ENCODE assay signal across 15 cellular contexts in genomic region chr2:19255481-19255880, GRCh38.
"Had no signal": no experiment of that assay in that cellular context is flagged by ENCODE, and none has a peak within 500 bp of the region (broad histone marks: within the 10 kb centered on the region; RNA-seq: fewer than 3 reads in every experiment).

No MANE protein-coding gene starts in this region.

- H3K27ac ChIP-seq: left ventricle myocardium inferior, parathyroid adenoma, right atrium auricular region, tibial nerve had no signal

- H3K36me3 ChIP-seq: left ventricle myocardium inferior, right atrium auricular region, tibial nerve had no signal

- H3K9ac ChIP-seq: parathyroid adenoma had no signal

- H3K4me3 ChIP-seq: left ventricle myocardium inferior, right atrium auricular region, tibial nerve had no signal

- H3K79me2 ChIP-seq: parathyroid adenoma had no signal

- H3K4me1 ChIP-seq: left ventricle myocardium inferior, parathyroid adenoma, tibial nerve had no signal

- DNase-seq: activated B cell treated with CpG ODN at 0.5 μM for 24 hours; activated CD4-positive, alpha-beta T cell treated with anti-CD3 and anti-CD28 coated beads, Interleukin-2, amount 10 ng/mL, durations not matched to agents 24 days and 14 days; activated CD8-positive, alpha-beta memory T cell treated with anti-CD3 and anti-CD28 coated beads for 24 hours; activated naive CD4-positive, alpha-beta T cell treated with anti-CD3 and anti-CD28 coated beads, Interleukin-2, amount 10 ng/mL, durations not matched to agents 7 days and 5 days; central memory CD4-positive, alpha-beta T cell; cortex of kidney; effector memory CD8-positive, alpha-beta T cell; erythroblast; left ventricle myocardium inferior; small intestine; T-helper 17 cell had no signal

- H3K4me1 Mint-ChIP-seq: activated B cell treated with CpG ODN at 0.5 μM for 24 hours; activated CD4-positive, alpha-beta T cell treated with anti-CD3 and anti-CD28 coated beads, Interleukin-2, amount 10 ng/mL, durations not matched to agents 24 days and 14 days; activated naive CD4-positive, alpha-beta T cell treated with anti-CD3 and anti-CD28 coated beads, Interleukin-2, amount 10 ng/mL, durations not matched to agents 7 days and 5 days; T-helper 17 cell had no signal

- H3K9me3 ChIP-seq: left ventricle myocardium inferior, tibial nerve had no signal

- ATAC-seq: effector memory CD8-positive, alpha-beta T cell; T-helper 17 cell had no signal

- H3K4me3 Mint-ChIP-seq: activated B cell treated with CpG ODN at 0.5 μM for 24 hours; activated CD4-positive, alpha-beta T cell treated with anti-CD3 and anti-CD28 coated beads, Interleukin-2, amount 10 ng/mL, durations not matched to agents 24 days and 14 days; activated naive CD4-positive, alpha-beta T cell treated with anti-CD3 and anti-CD28 coated beads, Interleukin-2, amount 10 ng/mL, durations not matched to agents 7 days and 5 days; effector memory CD8-positive, alpha-beta T cell; T-helper 17 cell had no signal

- H3K9me3 Mint-ChIP-seq: activated CD4-positive, alpha-beta T cell treated with anti-CD3 and anti-CD28 coated beads, Interleukin-2, amount 10 ng/mL, durations not matched to agents 24 days and 14 days; activated naive CD4-positive, alpha-beta T cell treated with anti-CD3 and anti-CD28 coated beads, Interleukin-2, amount 10 ng/mL, durations not matched to agents 7 days and 5 days; activated T-helper 2 cell treated with anti-CD3 and anti-CD28 coated beads, Interferon-gamma antibody, Interleukin-2, Interleukin-4, amounts not matched to agents 10 μg/mL and 5 μg/mL and 100 μg/mL, durations not matched to agents 14 hours and 24 hours and 36 hours had no signal

- H3K36me3 Mint-ChIP-seq: activated naive CD4-positive, alpha-beta T cell treated with anti-CD3 and anti-CD28 coated beads, Interleukin-2, amount 10 ng/mL, durations not matched to agents 7 days and 5 days had no signal

- H3K27ac Mint-ChIP-seq: activated B cell treated with CpG ODN at 0.5 μM for 24 hours; activated CD4-positive, alpha-beta T cell treated with anti-CD3 and anti-CD28 coated beads, Interleukin-2, amount 10 ng/mL, durations not matched to agents 24 days and 14 days; activated naive CD4-positive, alpha-beta T cell treated with anti-CD3 and anti-CD28 coated beads, Interleukin-2, amount 10 ng/mL, durations not matched to agents 7 days and 5 days; activated T-helper 2 cell treated with anti-CD3 and anti-CD28 coated beads, Interferon-gamma antibody, Interleukin-2, Interleukin-4, amounts not matched to agents 10 μg/mL and 5 μg/mL and 100 μg/mL, durations not matched to agents 14 hours and 24 hours and 36 hours; effector memory CD8-positive, alpha-beta T cell; T-helper 17 cell had no signal

- H3K27me3 Mint-ChIP-seq: activated B cell treated with CpG ODN at 0.5 μM for 24 hours; activated CD4-positive, alpha-beta T cell treated with anti-CD3 and anti-CD28 coated beads, Interleukin-2, amount 10 ng/mL, durations not matched to agents 24 days and 14 days; activated naive CD4-positive, alpha-beta T cell treated with anti-CD3 and anti-CD28 coated beads, Interleukin-2, amount 10 ng/mL, durations not matched to agents 7 days and 5 days; effector memory CD8-positive, alpha-beta T cell; T-helper 17 cell had no signal

- H3K27me3 ChIP-seq: right atrium auricular region, tibial nerve had no signal

- H2AFZ ChIP-seq: parathyroid adenoma had no signal
